ENCODE assay signal across 8 cellular contexts in the genomic region with DNA sequence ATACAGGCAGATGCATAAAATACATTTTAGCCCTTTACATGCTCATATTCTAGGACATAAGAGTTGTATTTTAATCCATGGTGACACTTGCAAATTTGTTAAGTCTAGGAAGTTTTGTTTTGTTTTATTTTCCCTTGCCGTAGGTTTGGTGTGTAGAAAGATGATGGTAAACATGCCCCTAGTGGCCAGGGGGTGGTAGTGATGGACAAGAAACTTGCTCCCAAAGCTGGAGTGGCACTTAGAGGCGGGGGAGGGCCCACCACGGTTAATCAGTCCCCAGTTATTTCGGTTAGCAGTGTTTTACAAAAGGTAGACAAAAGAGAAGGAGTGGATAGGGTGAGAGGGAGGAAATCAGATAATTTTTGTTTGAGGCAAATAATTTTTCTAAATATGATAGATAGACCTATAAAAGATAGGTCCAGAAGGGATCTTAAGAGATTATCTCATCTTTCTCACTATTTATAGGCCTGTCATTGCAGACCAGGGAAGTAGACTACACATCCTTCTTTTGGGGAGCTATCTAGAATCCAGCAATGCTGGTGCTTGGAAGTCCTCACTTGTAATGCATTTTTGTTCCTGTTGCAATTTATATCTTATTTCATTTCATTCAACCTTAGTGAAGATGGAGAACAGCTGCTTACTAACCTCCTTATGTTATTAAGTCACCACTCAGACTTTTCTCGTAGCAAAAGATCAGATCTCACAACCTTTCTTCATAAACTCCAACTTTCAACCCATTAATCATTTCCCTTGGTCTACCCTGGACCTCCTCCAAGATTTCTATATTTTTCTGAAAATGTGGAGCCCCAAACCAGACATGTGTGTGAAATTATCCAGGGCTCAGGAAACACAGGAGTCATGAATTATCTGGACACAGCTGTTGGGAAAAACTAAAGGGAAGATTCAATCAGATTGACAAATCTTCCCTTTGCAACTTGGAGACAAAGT. TPM values are rescaled to one million over a fixed set of nuclear protein-coding genes. Genes with fewer than 3 reads are reported as not detected.
DNase-seq lines count a peak whose midpoint lies in the region; ATAC-seq and TF ChIP-seq lines count a peak whose summit lies in the region.

No MANE protein-coding gene starts in this region.

- no peaks in the 10 kb centered on the region for H3K79me1 ChIP-seq in mesenchymal stem cell (replicated peaks; ENCODE audit: low read length, poor library complexity, severe bottlenecking)
- no peaks in the 10 kb centered on the region for H3K79me1 ChIP-seq in neuronal stem cell (ENCODE audit: low read depth, low read length)

- H3K27ac ChIP-seq in adrenal gland (no peak overlapping the region), mesenchymal stem cell (ENCODE audit: low read length, poor library complexity, severe bottlenecking) (no peak overlapping the region), neuronal stem cell (replicated peaks; ENCODE audit: low read length) (no peak overlapping the region)

- peaks cover 4 to 5% of the 10 kb centered on the region in 2 donors for H3K4me1 ChIP-seq in adrenal gland (replicated peaks in 1 of 2)
- H3K4me1 ChIP-seq in mesenchymal stem cell (ENCODE audit: control insufficient read depth, insufficient read depth, low read depth, low read length), result no peaks in the 10 kb centered on the region
- H3K4me1 ChIP-seq in neuronal stem cell (ENCODE audit: control insufficient read depth in 2 of 2, insufficient read depth in 1 of 2, low read depth in 1 of 2, low read length in 2 of 2), result no peaks in the 10 kb centered on the region

- H3K18ac ChIP-seq in mesenchymal stem cell (ENCODE audit: low read depth in 1 of 2, low read length in 2 of 2), result no peak overlapping the region
- no peak overlapping the region for H3K18ac ChIP-seq in neuronal stem cell (ENCODE audit: low read length)

- peak; percentile 36 to 62 (median 51) for TF ChIP-seq CTCF in adrenal gland (IDR thresholded peaks at IDR 0.05)

- H3K23ac ChIP-seq in mesenchymal stem cell (ENCODE audit: low read length in 2 of 2) (no peak overlapping the region), neuronal stem cell (ENCODE audit: low read depth, low read length, poor library complexity) (no peak overlapping the region)

- H2BK15ac ChIP-seq in mesenchymal stem cell (ENCODE audit: low read depth, poor library complexity, severe bottlenecking) (no peak overlapping the region), neuronal stem cell (ENCODE audit: low read length) (no peak overlapping the region)

- intact Hi-C loops in adrenal gland (cut with DNase I), result no loop called here

- H2AFZ ChIP-seq in mesenchymal stem cell (ENCODE audit: low read depth, low read length) (no peak overlapping the region), neuronal stem cell (ENCODE audit: low read length) (no peak overlapping the region)

- H4K91ac ChIP-seq in mesenchymal stem cell (ENCODE audit: low read length) (no peak overlapping the region), neuronal stem cell (ENCODE audit: low read depth, low read length, poor library complexity) (no peak overlapping the region)

- H3K14ac ChIP-seq in mesenchymal stem cell (ENCODE audit: low read length in 2 of 2) (no peak overlapping the region), neuronal stem cell (ENCODE audit: low read length) (no peak overlapping the region)

- TF ChIP-seq POLR2A in adrenal gland (IDR thresholded peaks at IDR 0.05), result no peak

- H3K4ac ChIP-seq in mesenchymal stem cell (ENCODE audit: low read depth in 1 of 2, low read length in 2 of 2), result no peak overlapping the region
- no peak overlapping the region for H3K4ac ChIP-seq in neuronal stem cell (ENCODE audit: low read length)

- H4K8ac ChIP-seq in mesenchymal stem cell (ENCODE audit: low read length), result no peak overlapping the region
- H4K8ac ChIP-seq in neuronal stem cell (ENCODE audit: low read depth, low read length), result no peak overlapping the region

- 14 to 28% (median 25%) methylated on average over 5 of the region's 5 CpGs for WGBS in adrenal gland, 4 donors
- WGBS in mesenchymal stem cell, result 53% methylated on average over 5 of the region's 5 CpGs
- WGBS in neuronal stem cell (ENCODE audit: extremely low coverage in 2 of 2, insufficient read length in 2 of 2, insufficient replicate concordance in 1 of 2), 2 donors, result 100% methylated on average over 1 of the region's 5 CpGs

- H2AK5ac ChIP-seq in mesenchymal stem cell (ENCODE audit: low read length, severe bottlenecking) (no peak overlapping the region), neuronal stem cell (ENCODE audit: low read depth, low read length) (no peak overlapping the region)

- H3K4me2 ChIP-seq in mesenchymal stem cell (ENCODE audit: low read length, poor library complexity, severe bottlenecking) (no peak overlapping the region), neuronal stem cell (ENCODE audit: insufficient read depth, low read length, poor library complexity, severe bottlenecking) (no peak overlapping the region)

- peak overlapping the region in 1 of 2 experiments; percentile 37 for H2BK12ac ChIP-seq in mesenchymal stem cell (ENCODE audit: low read length in 2 of 2)
- no peak overlapping the region for H2BK12ac ChIP-seq in neuronal stem cell (ENCODE audit: low read length)

- H3K27me3 ChIP-seq in adrenal gland, result peaks cover 9% of the 10 kb centered on the region
- H3K27me3 ChIP-seq in mesenchymal stem cell (ENCODE audit: control insufficient read depth in 1 of 2, insufficient read depth in 1 of 2, low read length in 2 of 2), result no peaks in the 10 kb centered on the region
- H3K27me3 ChIP-seq in neuronal stem cell (ENCODE audit: control insufficient read depth in 3 of 3, insufficient read depth in 3 of 3, low read depth in 1 of 3, low read length in 3 of 3), result peaks cover 0 to 45% (median 19%) of the 10 kb centered on the region in 3 experiments

- H2BK120ac ChIP-seq in mesenchymal stem cell (ENCODE audit: low read depth, low read length) (no peak overlapping the region), neuronal stem cell (ENCODE audit: low read depth, low read length) (no peak overlapping the region)

- H2BK5ac ChIP-seq in mesenchymal stem cell (ENCODE audit: low read depth, low read length, poor library complexity, severe bottlenecking), result no peak overlapping the region
- H2BK5ac ChIP-seq in neuronal stem cell (ENCODE audit: low read length), result no peak overlapping the region

- DNase-seq in DMS 273 (lab: John Stamatoyannopoulos, UW; ENCODE audit: unreplicated experiment), result peak; percentile 43
- no peak for DNase-seq in DMS 273 treated with DMSO at 0.1 percent for 48 hours (lab: John Stamatoyannopoulos, UW)
- DNase-seq in adrenal gland, result peak in 3 of 7 donors; percentile 28 to 35 (median 30)
- peak; percentile 52 for DNase-seq in mesenchymal stem cell
- no peak for DNase-seq in neuronal stem cell (ENCODE audit: low spot score)

- H3K9me3 ChIP-seq in adrenal gland (replicated peaks in 1 of 3) (no peaks in the 10 kb centered on the region), mesenchymal stem cell (ENCODE audit: control insufficient read depth, low read length) (no peaks in the 10 kb centered on the region), neuronal stem cell (replicated peaks in 1 of 2; ENCODE audit: control insufficient read depth in 2 of 2, insufficient read depth in 1 of 2, low read depth in 1 of 2, low read length in 2 of 2) (peaks cover 0 to 1% of the 10 kb centered on the region in 2 donors)

- no peak overlapping the region for H3K4me3 ChIP-seq in adrenal gland
- no peak overlapping the region for H3K4me3 ChIP-seq in mesenchymal stem cell (ENCODE audit: insufficient read depth in 1 of 2, low read depth in 1 of 2, low read length in 2 of 2)
- no peak overlapping the region for H3K4me3 ChIP-seq in neuronal stem cell (ENCODE audit: low read length in 2 of 2)

- ATAC-seq in GM21390 (IDR thresholded peaks at IDR 0.05; ENCODE audit: unreplicated experiment) (peak; percentile 75), HG03469 (IDR thresholded peaks at IDR 0.05; ENCODE audit: unreplicated experiment) (peak; percentile 81), HG02970 (IDR thresholded peaks at IDR 0.05; ENCODE audit: low FRiP score, unreplicated experiment) (no peak)

- H3K36me3 ChIP-seq in adrenal gland (replicated peaks in 1 of 2), result no peaks in the 10 kb centered on the region
- H3K36me3 ChIP-seq in mesenchymal stem cell (ENCODE audit: control insufficient read depth in 1 of 2, insufficient read depth in 2 of 2, low read depth in 1 of 2, low read length in 2 of 2), result no peaks in the 10 kb centered on the region
- H3K36me3 ChIP-seq in neuronal stem cell (replicated peaks in 1 of 2; ENCODE audit: control insufficient read depth in 2 of 2, insufficient read depth in 2 of 2, low read length in 2 of 2), result no peaks in the 10 kb centered on the region

- H3K9ac ChIP-seq in mesenchymal stem cell (ENCODE audit: low read length) (no peak overlapping the region), neuronal stem cell (ENCODE audit: low read depth, low read length, poor library complexity) (no peak overlapping the region)

RNA-seq across cellular contexts. Expression of a gene that starts 5.9 kb away (rescaled TPM):
- under 1 TPM in 6 of 8 donors, not detected in 2; under 0.01 to 0.42 (median 0.20) TPM for total RNA-seq in adrenal gland
- under 1 TPM; 0.08 to 0.31 (median 0.24) TPM for polyA plus RNA-seq in adrenal gland
- polyA plus RNA-seq in mesenchymal stem cell (2013, experiment 1 of 2), result 38.5 TPM
- 40.6 TPM for polyA plus RNA-seq in mesenchymal stem cell (2013, experiment 2 of 2)
- 1.4 TPM for polyA plus RNA-seq in neuronal stem cell (2013, experiment 1 of 2)
- polyA plus RNA-seq in neuronal stem cell (2013, experiment 2 of 2), result 1.3 TPM

Comparison
In these comparisons a context has a peak if more than half of its experiments do, and no peak if none do; other contexts are left out.
1. DNase-seq: peak in DMS 273 (single experiment) and mesenchymal stem cell (single experiment); none in DMS 273 treated with DMSO at 0.1 percent for 48 hours (single experiment) and neuronal stem cell (single experiment).